1 cellular context compared by ENCODE assay signal in the genomic region with DNA sequence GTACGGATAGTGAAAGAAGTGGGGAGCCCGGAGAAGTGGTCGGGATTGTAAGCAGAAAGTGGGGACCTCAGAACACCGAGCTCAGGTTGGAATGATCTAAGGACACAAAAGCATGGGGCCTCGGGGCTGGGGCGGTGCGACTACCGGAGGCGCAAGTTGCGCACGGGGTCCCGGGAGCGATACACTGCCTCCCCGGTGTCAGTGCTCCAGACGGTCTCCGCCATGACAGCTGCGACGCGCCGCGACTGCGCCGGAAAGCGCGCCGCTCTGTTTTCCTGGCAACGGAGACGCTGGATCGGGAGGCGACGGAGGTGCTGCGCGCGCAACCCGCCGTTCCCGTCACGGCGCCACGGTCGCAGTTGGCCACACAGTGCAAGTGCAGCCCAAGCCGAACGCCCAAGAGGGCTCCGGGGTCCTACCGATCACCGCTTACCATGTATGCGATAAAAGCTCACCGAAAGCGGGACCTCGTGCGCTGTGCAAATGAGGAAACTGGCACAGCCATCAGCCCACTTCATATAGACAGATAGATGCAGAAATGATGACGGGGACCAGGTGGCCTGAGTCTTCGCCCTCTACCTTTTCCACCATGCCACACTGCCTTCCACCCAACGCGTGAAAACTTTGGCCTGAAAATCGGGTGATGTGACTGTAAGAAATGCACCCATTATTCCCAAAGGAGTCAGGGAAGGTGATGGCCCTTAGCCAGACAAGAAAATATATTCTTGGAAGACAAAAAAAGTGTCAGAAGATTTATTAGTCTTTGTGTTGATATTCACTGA.
TF ChIP-seq lines count a peak whose summit lies in the region.

A gene (minus strand): TSS at position 249 of the 782 bp plus-strand sequence. CDS start 25 bp downstream, at position 224.

TF ChIP-seq in K562, 482 proteins besides CTCF, POLR2A, EP300 and RAD21 (continued from another document and continues in another):
- TF ChIP-seq, protein P1, sequence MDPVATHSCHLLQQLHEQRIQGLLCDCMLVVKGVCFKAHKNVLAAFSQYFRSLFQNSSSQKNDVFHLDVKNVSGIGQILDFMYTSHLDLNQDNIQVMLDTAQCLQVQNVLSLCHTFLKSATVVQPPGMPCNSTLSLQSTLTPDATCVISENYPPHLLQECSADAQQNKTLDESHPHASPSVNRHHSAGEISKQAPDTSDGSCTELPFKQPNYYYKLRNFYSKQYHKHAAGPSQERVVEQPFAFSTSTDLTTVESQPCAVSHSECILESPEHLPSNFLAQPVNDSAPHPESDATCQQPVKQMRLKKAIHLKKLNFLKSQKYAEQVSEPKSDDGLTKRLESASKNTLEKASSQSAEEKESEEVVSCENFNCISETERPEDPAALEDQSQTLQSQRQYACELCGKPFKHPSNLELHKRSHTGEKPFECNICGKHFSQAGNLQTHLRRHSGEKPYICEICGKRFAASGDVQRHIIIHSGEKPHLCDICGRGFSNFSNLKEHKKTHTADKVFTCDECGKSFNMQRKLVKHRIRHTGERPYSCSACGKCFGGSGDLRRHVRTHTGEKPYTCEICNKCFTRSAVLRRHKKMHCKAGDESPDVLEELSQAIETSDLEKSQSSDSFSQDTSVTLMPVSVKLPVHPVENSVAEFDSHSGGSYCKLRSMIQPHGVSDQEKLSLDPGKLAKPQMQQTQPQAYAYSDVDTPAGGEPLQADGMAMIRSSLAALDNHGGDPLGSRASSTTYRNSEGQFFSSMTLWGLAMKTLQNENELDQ (CRISPR knock-in tag; IDR thresholded peaks at IDR 0.05; ENCODE audit: borderline replicate concordance): no peak
- TF ChIP-seq, protein P2, sequence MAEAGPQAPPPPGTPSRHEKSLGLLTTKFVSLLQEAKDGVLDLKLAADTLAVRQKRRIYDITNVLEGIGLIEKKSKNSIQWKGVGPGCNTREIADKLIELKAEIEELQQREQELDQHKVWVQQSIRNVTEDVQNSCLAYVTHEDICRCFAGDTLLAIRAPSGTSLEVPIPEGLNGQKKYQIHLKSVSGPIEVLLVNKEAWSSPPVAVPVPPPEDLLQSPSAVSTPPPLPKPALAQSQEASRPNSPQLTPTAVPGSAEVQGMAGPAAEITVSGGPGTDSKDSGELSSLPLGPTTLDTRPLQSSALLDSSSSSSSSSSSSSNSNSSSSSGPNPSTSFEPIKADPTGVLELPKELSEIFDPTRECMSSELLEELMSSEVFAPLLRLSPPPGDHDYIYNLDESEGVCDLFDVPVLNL (CRISPR knock-in tag; IDR thresholded peaks at IDR 0.05; ENCODE audit: low read depth): no peak
- TF ChIP-seq POLR2B (IDR thresholded peaks at IDR 0.05; ENCODE audit: low read depth, partially characterized antibody) (peak; percentile 71), BRD4 (IDR thresholded peaks at IDR 0.05) (no peak), ZEB2 (IDR thresholded peaks at IDR 0.05) (no peak), C11orf30 (IDR thresholded peaks at IDR 0.05; ENCODE audit: low read depth) (peak; percentile 98), ZNF583 (CRISPR knock-in tag; IDR thresholded peaks at IDR 0.05) (no peak), TARDBP (IDR thresholded peaks at IDR 0.05) (no peak), MYBL2 (IDR thresholded peaks at IDR 0.05; ENCODE audit: low read depth) (no peak), MYBL2 (CRISPR knock-in tag; IDR thresholded peaks at IDR 0.05; ENCODE audit: borderline replicate concordance) (no peak), TGIF2 (CRISPR knock-in tag; IDR thresholded peaks at IDR 0.05) (no peak), PHF8 (IDR thresholded peaks at IDR 0.05; ENCODE audit: borderline replicate concordance, low read length) (peak; percentile 90), SRSF9 (IDR thresholded peaks at IDR 0.05; ENCODE audit: borderline replicate concordance, low read depth, low read length) (no peak), CBFB (CRISPR knock-in tag; IDR thresholded peaks at IDR 0.05) (no peak), GABPA (tag; conservative IDR thresholded peaks at IDR 0.05; ENCODE audit: low read depth) (peak; percentile 74), ZNF780A (CRISPR knock-in tag; IDR thresholded peaks at IDR 0.05) (no peak), JUND (IDR thresholded peaks at IDR 0.05; ENCODE audit: borderline replicate concordance, low read depth, low read length) (no peak), JUND (tag; IDR thresholded peaks at IDR 0.05; ENCODE audit: borderline replicate concordance, low read depth, low read length) (no peak; the same call in 2 of the 3 replicates), ETV5 (CRISPR knock-in tag; IDR thresholded peaks at IDR 0.05; ENCODE audit: low read depth) (peak; percentile 12; the same call in 1 of the 2 replicates), SRSF3 (IDR thresholded peaks at IDR 0.05; ENCODE audit: insufficient read depth, low read length) (no peak), ZKSCAN3 (CRISPR knock-in tag; IDR thresholded peaks at IDR 0.05) (no peak), PHB2 (IDR thresholded peaks at IDR 0.05; ENCODE audit: low read depth) (no peak), SIN3B (IDR thresholded peaks at IDR 0.05; ENCODE audit: low read depth) (peak; percentile 96), ZNF551 (CRISPR knock-in tag; IDR thresholded peaks at IDR 0.05) (no peak), RUNX1 (IDR thresholded peaks at IDR 0.05; ENCODE audit: low read depth) (peak; percentile 47; the same call in 1 of the 2 replicates), FOXA1 (IDR thresholded peaks at IDR 0.05; ENCODE audit: borderline replicate concordance) (no peak), FUS (optimal IDR thresholded peaks at IDR 0.05; ENCODE audit: low read depth, low read length) (no peak), EWSR1 (IDR thresholded peaks at IDR 0.05; ENCODE audit: borderline replicate concordance, low read depth, partially characterized antibody) (no peak)
- TF ChIP-seq, protein P3, sequence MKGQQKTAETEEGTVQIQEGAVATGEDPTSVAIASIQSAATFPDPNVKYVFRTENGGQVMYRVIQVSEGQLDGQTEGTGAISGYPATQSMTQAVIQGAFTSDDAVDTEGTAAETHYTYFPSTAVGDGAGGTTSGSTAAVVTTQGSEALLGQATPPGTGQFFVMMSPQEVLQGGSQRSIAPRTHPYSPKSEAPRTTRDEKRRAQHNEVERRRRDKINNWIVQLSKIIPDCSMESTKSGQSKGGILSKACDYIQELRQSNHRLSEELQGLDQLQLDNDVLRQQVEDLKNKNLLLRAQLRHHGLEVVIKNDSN (CRISPR knock-in tag; IDR thresholded peaks at IDR 0.05): 0 out of 2 replicates have a peak, but pooled peaks have one; percentile 23
- TF ChIP-seq, protein P4, sequence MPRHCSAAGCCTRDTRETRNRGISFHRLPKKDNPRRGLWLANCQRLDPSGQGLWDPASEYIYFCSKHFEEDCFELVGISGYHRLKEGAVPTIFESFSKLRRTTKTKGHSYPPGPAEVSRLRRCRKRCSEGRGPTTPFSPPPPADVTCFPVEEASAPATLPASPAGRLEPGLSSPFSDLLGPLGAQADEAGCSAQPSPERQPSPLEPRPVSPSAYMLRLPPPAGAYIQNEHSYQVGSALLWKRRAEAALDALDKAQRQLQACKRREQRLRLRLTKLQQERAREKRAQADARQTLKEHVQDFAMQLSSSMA (CRISPR knock-in tag; IDR thresholded peaks at IDR 0.05): no peak
- TF ChIP-seq, protein P5, sequence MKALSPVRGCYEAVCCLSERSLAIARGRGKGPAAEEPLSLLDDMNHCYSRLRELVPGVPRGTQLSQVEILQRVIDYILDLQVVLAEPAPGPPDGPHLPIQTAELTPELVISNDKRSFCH (CRISPR knock-in tag; IDR thresholded peaks at IDR 0.05): no peak
- TF ChIP-seq, protein P5 (tag; IDR thresholded peaks at IDR 0.05): no peak; the same call in 1 of the 2 replicates
- TF ChIP-seq, protein P6, sequence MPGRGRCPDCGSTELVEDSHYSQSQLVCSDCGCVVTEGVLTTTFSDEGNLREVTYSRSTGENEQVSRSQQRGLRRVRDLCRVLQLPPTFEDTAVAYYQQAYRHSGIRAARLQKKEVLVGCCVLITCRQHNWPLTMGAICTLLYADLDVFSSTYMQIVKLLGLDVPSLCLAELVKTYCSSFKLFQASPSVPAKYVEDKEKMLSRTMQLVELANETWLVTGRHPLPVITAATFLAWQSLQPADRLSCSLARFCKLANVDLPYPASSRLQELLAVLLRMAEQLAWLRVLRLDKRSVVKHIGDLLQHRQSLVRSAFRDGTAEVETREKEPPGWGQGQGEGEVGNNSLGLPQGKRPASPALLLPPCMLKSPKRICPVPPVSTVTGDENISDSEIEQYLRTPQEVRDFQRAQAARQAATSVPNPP (IDR thresholded peaks at IDR 0.05; ENCODE audit: borderline replicate concordance, insufficient read depth, insufficient read length): no peak
- TF ChIP-seq, protein P7, sequence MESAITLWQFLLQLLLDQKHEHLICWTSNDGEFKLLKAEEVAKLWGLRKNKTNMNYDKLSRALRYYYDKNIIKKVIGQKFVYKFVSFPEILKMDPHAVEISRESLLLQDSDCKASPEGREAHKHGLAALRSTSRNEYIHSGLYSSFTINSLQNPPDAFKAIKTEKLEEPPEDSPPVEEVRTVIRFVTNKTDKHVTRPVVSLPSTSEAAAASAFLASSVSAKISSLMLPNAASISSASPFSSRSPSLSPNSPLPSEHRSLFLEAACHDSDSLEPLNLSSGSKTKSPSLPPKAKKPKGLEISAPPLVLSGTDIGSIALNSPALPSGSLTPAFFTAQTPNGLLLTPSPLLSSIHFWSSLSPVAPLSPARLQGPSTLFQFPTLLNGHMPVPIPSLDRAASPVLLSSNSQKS (CRISPR knock-in tag; IDR thresholded peaks at IDR 0.05): no peak
- TF ChIP-seq, protein P8, sequence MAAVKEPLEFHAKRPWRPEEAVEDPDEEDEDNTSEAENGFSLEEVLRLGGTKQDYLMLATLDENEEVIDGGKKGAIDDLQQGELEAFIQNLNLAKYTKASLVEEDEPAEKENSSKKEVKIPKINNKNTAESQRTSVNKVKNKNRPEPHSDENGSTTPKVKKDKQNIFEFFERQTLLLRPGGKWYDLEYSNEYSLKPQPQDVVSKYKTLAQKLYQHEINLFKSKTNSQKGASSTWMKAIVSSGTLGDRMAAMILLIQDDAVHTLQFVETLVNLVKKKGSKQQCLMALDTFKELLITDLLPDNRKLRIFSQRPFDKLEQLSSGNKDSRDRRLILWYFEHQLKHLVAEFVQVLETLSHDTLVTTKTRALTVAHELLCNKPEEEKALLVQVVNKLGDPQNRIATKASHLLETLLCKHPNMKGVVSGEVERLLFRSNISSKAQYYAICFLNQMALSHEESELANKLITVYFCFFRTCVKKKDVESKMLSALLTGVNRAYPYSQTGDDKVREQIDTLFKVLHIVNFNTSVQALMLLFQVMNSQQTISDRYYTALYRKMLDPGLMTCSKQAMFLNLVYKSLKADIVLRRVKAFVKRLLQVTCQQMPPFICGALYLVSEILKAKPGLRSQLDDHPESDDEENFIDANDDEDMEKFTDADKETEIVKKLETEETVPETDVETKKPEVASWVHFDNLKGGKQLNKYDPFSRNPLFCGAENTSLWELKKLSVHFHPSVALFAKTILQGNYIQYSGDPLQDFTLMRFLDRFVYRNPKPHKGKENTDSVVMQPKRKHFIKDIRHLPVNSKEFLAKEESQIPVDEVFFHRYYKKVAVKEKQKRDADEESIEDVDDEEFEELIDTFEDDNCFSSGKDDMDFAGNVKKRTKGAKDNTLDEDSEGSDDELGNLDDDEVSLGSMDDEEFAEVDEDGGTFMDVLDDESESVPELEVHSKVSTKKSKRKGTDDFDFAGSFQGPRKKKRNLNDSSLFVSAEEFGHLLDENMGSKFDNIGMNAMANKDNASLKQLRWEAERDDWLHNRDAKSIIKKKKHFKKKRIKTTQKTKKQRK (IDR thresholded peaks at IDR 0.05; ENCODE audit: borderline replicate concordance, low read depth, low read length): no peak
- TF ChIP-seq, protein P9, sequence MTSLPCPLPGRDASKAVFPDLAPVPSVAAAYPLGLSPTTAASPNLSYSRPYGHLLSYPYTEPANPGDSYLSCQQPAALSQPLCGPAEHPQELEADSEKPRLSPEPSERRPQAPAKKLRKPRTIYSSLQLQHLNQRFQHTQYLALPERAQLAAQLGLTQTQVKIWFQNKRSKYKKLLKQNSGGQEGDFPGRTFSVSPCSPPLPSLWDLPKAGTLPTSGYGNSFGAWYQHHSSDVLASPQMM (CRISPR knock-in tag; IDR thresholded peaks at IDR 0.05): no peak
- TF ChIP-seq, protein P10, sequence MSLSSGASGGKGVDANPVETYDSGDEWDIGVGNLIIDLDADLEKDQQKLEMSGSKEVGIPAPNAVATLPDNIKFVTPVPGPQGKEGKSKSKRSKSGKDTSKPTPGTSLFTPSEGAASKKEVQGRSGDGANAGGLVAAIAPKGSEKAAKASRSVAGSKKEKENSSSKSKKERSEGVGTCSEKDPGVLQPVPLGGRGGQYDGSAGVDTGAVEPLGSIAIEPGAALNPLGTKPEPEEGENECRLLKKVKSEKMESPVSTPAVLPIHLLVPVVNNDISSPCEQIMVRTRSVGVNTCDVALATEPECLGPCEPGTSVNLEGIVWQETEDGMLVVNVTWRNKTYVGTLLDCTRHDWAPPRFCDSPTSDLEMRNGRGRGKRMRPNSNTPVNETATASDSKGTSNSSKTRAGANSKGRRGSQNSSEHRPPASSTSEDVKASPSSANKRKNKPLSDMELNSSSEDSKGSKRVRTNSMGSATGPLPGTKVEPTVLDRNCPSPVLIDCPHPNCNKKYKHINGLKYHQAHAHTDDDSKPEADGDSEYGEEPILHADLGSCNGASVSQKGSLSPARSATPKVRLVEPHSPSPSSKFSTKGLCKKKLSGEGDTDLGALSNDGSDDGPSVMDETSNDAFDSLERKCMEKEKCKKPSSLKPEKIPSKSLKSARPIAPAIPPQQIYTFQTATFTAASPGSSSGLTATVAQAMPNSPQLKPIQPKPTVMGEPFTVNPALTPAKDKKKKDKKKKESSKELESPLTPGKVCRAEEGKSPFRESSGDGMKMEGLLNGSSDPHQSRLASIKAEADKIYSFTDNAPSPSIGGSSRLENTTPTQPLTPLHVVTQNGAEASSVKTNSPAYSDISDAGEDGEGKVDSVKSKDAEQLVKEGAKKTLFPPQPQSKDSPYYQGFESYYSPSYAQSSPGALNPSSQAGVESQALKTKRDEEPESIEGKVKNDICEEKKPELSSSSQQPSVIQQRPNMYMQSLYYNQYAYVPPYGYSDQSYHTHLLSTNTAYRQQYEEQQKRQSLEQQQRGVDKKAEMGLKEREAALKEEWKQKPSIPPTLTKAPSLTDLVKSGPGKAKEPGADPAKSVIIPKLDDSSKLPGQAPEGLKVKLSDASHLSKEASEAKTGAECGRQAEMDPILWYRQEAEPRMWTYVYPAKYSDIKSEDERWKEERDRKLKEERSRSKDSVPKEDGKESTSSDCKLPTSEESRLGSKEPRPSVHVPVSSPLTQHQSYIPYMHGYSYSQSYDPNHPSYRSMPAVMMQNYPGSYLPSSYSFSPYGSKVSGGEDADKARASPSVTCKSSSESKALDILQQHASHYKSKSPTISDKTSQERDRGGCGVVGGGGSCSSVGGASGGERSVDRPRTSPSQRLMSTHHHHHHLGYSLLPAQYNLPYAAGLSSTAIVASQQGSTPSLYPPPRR (CRISPR knock-in tag; IDR thresholded peaks at IDR 0.05; ENCODE audit: borderline replicate concordance): no peak
